14 cellular contexts compared by ENCODE assay signal in genomic region chr17:199806-200603, GRCh38. TPM values are rescaled to one million over a fixed set of nuclear protein-coding genes. Genes with fewer than 3 reads are reported as not detected.
DNase-seq lines count a peak whose midpoint lies in the region; ATAC-seq and TF ChIP-seq lines count a peak whose summit lies in the region.
"Had no signal": no experiment of that assay in that cellular context is flagged by ENCODE, and none has a peak within 500 bp of the region (broad histone marks: within the 10 kb centered on the region; RNA-seq: fewer than 3 reads in every experiment).

No MANE protein-coding gene starts in this region.

- no peak overlapping the region for H3K27ac Mint-ChIP-seq in immature natural killer cell
- H3K27ac Mint-ChIP-seq: activated T-helper 1 cell treated with anti-CD3 and anti-CD28 coated beads, Interleukin-12 subunit alpha, Interleukin-12 subunit beta, Interleukin-2, Interleukin-4 antibody, amounts not matched to agents 30 ng/mL and 10 ng/mL and 1 ng/mL, durations not matched to agents 14 hours and 24 hours and 36 hours had no signal

- TF ChIP-seq CTCF in HCT116 (IDR thresholded peaks at IDR 0.05 in 2 of 3, conservative IDR thresholded peaks at IDR 0.05 in 1 of 3; ENCODE audit: borderline replicate concordance in 1 of 3, insufficient read depth in 1 of 3, low read depth in 2 of 3, low read length in 2 of 3) (no peak), body of pancreas (IDR thresholded peaks at IDR 0.05) (no peak)

- intact Hi-C loops in HCT116 (cut with micrococcal nuclease), result no loop called here
- intact Hi-C loops in body of pancreas (cut with DNase I), result no loop called here
- intact Hi-C loops in posterior vena cava (cut with DNase I), result loop anchor here in 1 of 2 donors (1.0 to 10.0 kb wide), 2 partner anchors 22 to 155 kb away; partner anchors contain the start of gene RPH3AL

- DNase-seq in HCT116 (ENCODE audit: low read depth, low spot score) (no peak), body of pancreas (peak; percentile 70 to 88 (median 80)), iPS-NIHi11 (ENCODE audit: low spot score) (peak; percentile 49), posterior vena cava (ENCODE audit: low spot score) (peak; percentile 82), MV-4-11 (lab: John Stamatoyannopoulos, UW) (no peak), immature natural killer cell (no peak), AG08395 (ENCODE audit: low spot score) (no peak)
- DNase-seq: activated CD4-positive, alpha-beta T cell treated with anti-CD3 and anti-CD28 coated beads for 4 hours; AML-193; NCI-H1048 had no signal

- CTCF ChIA-PET in HCT116 (lab: Charles Lee), result no interaction called here

- H3K4me3 Mint-ChIP-seq in immature natural killer cell, result no peak overlapping the region
- H3K4me3 Mint-ChIP-seq: activated T-helper 1 cell treated with anti-CD3 and anti-CD28 coated beads, Interleukin-12 subunit alpha, Interleukin-12 subunit beta, Interleukin-2, Interleukin-4 antibody, amounts not matched to agents 30 ng/mL and 10 ng/mL and 1 ng/mL, durations not matched to agents 14 hours and 24 hours and 36 hours had no signal

- H3K36me3 ChIP-seq in HCT116 (ENCODE audit: control insufficient read depth in 1 of 2, insufficient read depth in 2 of 2, low read length in 2 of 2), result no peaks in the 10 kb centered on the region
- no peaks in the 10 kb centered on the region for H3K36me3 ChIP-seq in body of pancreas (replicated peaks in 1 of 2; ENCODE audit: insufficient read depth in 1 of 2, low read depth in 2 of 2)

- H3K4me2 ChIP-seq in HCT116 (ENCODE audit: low read length), result no peak overlapping the region

- TF ChIP-seq POLR2A in HCT116 (IDR thresholded peaks at IDR 0.05; ENCODE audit: borderline replicate concordance, extremely low read depth, insufficient read depth, insufficient read length) (no peak), body of pancreas (IDR thresholded peaks at IDR 0.05) (peak in 1 of 3 donors; percentile 7)

- no peak overlapping the region for H3K27ac ChIP-seq in HCT116 (ENCODE audit: low read depth, low read length)
- peak overlapping the region; percentile 23 to 54 (median 30) for H3K27ac ChIP-seq in body of pancreas

- H3K4me3 ChIP-seq in HCT116 (replicated peaks in 1 of 2; ENCODE audit: low read depth in 1 of 2, low read length in 2 of 2), result no peak overlapping the region
- H3K4me3 ChIP-seq in body of pancreas, result no peak overlapping the region

- no peaks in the 10 kb centered on the region for H3K79me2 ChIP-seq in HCT116 (ENCODE audit: insufficient read depth, low read length)

- no peak overlapping the region for H3K9ac ChIP-seq in HCT116 (ENCODE audit: low read length)

- ATAC-seq in HCT116, result peak; percentile 17; the same call in 1 of the 2 replicates
- peak; percentile 67 for ATAC-seq in body of pancreas
- ATAC-seq in HG03159 (IDR thresholded peaks at IDR 0.05; ENCODE audit: unreplicated experiment), result no peak

- peaks cover 0 to 15% (median 6%) of the 10 kb centered on the region in 3 donors for H3K27me3 Mint-ChIP-seq in immature natural killer cell (ENCODE audit: low read depth in 3 of 3)

- 19 to 20% methylated on average over 12 to 14 of the region's 14 CpGs for whole genome bisulfite sequencing in body of pancreas, 2 donors

- H3K27me3 ChIP-seq in HCT116 (ENCODE audit: insufficient read depth, low read length), result peaks cover 8% of the 10 kb centered on the region; the same call in 1 of the 2 replicates
- no peaks in the 10 kb centered on the region for H3K27me3 ChIP-seq in body of pancreas

- no TSS peak for BruUV-seq in HCT116 (replicated peaks; lab: Mats Ljungman, UMichigan)

- H3K4me1 Mint-ChIP-seq in immature natural killer cell, result no peaks in the 10 kb centered on the region

- TF ChIP-seq RAD21 in HCT116 (IDR thresholded peaks at IDR 0.05; ENCODE audit: low read depth), result no peak

- H4K20me1 ChIP-seq in HCT116 (ENCODE audit: insufficient read depth), result no peaks in the 10 kb centered on the region

- no peaks in the 10 kb centered on the region for H3K9me3 Mint-ChIP-seq in immature natural killer cell
- H3K9me3 Mint-ChIP-seq: activated T-helper 1 cell treated with anti-CD3 and anti-CD28 coated beads, Interleukin-12 subunit alpha, Interleukin-12 subunit beta, Interleukin-2, Interleukin-4 antibody, amounts not matched to agents 30 ng/mL and 10 ng/mL and 1 ng/mL, durations not matched to agents 14 hours and 24 hours and 36 hours had no signal

- H2AFZ ChIP-seq in HCT116 (ENCODE audit: low read depth, low read length, poor library complexity, severe bottlenecking), result no peak overlapping the region

- RAD21 ChIA-PET in HCT116 (lab: Charles Lee; ENCODE audit: low non-redundant PET in 1 of 2, low total read pairs in 2 of 2, uncharacterized antibody in 2 of 2, unreplicated experiment in 2 of 2), result interaction anchor here in 1 of 2 experiments (0.6 kb wide), 1 partner anchor 20 kb away, joined by 3 read pairs; no protein-coding TSS in a partner anchor

- H3K9me2 ChIP-seq in HCT116 (ENCODE audit: insufficient read depth), result no peaks in the 10 kb centered on the region

- POLR2A ChIA-PET in HCT116 (lab: Charles Lee), result no interaction called here

- H3K9me3 ChIP-seq in HCT116 (ENCODE audit: control insufficient read depth in 1 of 2, insufficient read depth in 1 of 2, low read depth in 1 of 2, low read length in 2 of 2), result no peaks in the 10 kb centered on the region; a peak in 1 of 4 replicates
- no peaks in the 10 kb centered on the region for H3K9me3 ChIP-seq in body of pancreas

- H3K4me1 ChIP-seq in HCT116 (ENCODE audit: control insufficient read depth in 1 of 2, insufficient read depth in 2 of 2, low read length in 2 of 2) (no peaks in the 10 kb centered on the region; a peak in 1 of 4 replicates), body of pancreas (peaks cover 24% of the 10 kb centered on the region)

- no peaks in the 10 kb centered on the region for H3K36me3 Mint-ChIP-seq in immature natural killer cell

TF ChIP-seq in HCT116, 20 proteins besides CTCF, POLR2A, EP300 and RAD21:
- no peak for TF ChIP-seq ZBTB33 (IDR thresholded peaks at IDR 0.05; ENCODE audit: extremely low read depth, insufficient replicate concordance, low read length)
- no peak for TF ChIP-seq ZFX (IDR thresholded peaks at IDR 0.05)
- TF ChIP-seq EZH2 (IDR thresholded peaks at IDR 0.05), result no peak

RNA-seq across cellular contexts. Expression of gene DOC2B, which starts 18.6 kb away (rescaled TPM):
- total RNA-seq in HCT116 (2021; ENCODE audit: unreplicated experiment) (15.2 TPM), body of pancreas (10 to 100 TPM; 20.0 to 22.4 TPM), posterior vena cava (10 to 100 TPM; 11.9 to 18.5 TPM)
- 7.5 and 9.8 TPM in 2 replicates for polyA plus RNA-seq in HCT116 (2012)
- not detected for polyA plus RNA-seq in immature natural killer cell
- total RNA-seq: fibroblast of lung had no signal
- polyA plus RNA-seq: fibroblast of lung, keratinocyte had no signal

Comparison
In these comparisons a context has a peak if more than half of its experiments do, and no peak if none do; other contexts are left out.
1. DNase-seq: peak in body of pancreas (4 of 4), iPS-NIHi11 (single experiment) and posterior vena cava (single experiment); none in HCT116 (single experiment), MV-4-11 (single experiment), immature natural killer cell (0 of 3) and AG08395 (single experiment).